ENCODE assay signal across 32 cellular contexts in genomic region chr20:40960521-40960956, GRCh38.
DNase-seq lines count a peak whose midpoint lies in the region; ATAC-seq and TF ChIP-seq lines count a peak whose summit lies in the region.
"Had no signal": no experiment of that assay in that cellular context is flagged by ENCODE, and none has a peak within 500 bp of the region (broad histone marks: within the 10 kb centered on the region; RNA-seq: fewer than 3 reads in every experiment).

No MANE protein-coding gene starts in this region.

- POLR2A ChIA-PET in OCI-LY7 (lab: Charles Lee) = no interaction called here
- POLR2A ChIA-PET in CD8-positive, alpha-beta memory T cell (lab: Charles Lee) = no interaction called here

- H4K8ac ChIP-seq in mesenchymal stem cell (ENCODE audit: low read length) = no peak overlapping the region

- no peak overlapping the region for H3K4ac ChIP-seq in mesenchymal stem cell (ENCODE audit: low read depth in 1 of 2, low read length in 2 of 2)

- no peaks in the 10 kb centered on the region for H3K27me3 ChIP-seq in GM23248 (replicated peaks; ENCODE audit: insufficient read depth)
- H3K27me3 ChIP-seq in mesenchymal stem cell (ENCODE audit: control insufficient read depth in 1 of 2, insufficient read depth in 1 of 2, low read length in 2 of 2) = peaks cover 0 to 3% of the 10 kb centered on the region in 2 experiments
- H3K27me3 ChIP-seq in stomach = no peaks in the 10 kb centered on the region
- no peaks in the 10 kb centered on the region for H3K27me3 ChIP-seq in CD8-positive, alpha-beta memory T cell (ENCODE audit: insufficient read depth, low read length, poor library complexity, severe bottlenecking)
- H3K27me3 ChIP-seq: brain microvascular endothelial cell, left lung, upper lobe of right lung had no signal

- TF ChIP-seq EP300 in stomach (IDR thresholded peaks at IDR 0.05) = no peak

- H2AFZ ChIP-seq in GM23248 (peak overlapping the region; percentile 88), mesenchymal stem cell (ENCODE audit: low read depth, low read length) (no peak overlapping the region), OCI-LY7 (ENCODE audit: low read length) (no peak overlapping the region)

- no peak overlapping the region for H2AK5ac ChIP-seq in mesenchymal stem cell (ENCODE audit: low read length, severe bottlenecking)

- H3K18ac ChIP-seq in mesenchymal stem cell (ENCODE audit: low read depth in 1 of 2, low read length in 2 of 2) = no peak overlapping the region

- no peak overlapping the region for H4K91ac ChIP-seq in mesenchymal stem cell (ENCODE audit: low read length)

- intact Hi-C loops in stomach (cut with DNase I; ENCODE audit: low total_unique reads) (no loop called here), OCI-LY7 (cut with micrococcal nuclease; ENCODE audit: unreplicated experiment) (loop anchor here (5.0 to 10.0 kb wide), 4 partner anchors 163 to 1076 kb away; no protein-coding TSS in a partner anchor)

- H3K4me1 Mint-ChIP-seq in CD8-positive, alpha-beta memory T cell = peaks cover 9 to 10% (median 10%) of the 10 kb centered on the region in 3 donors
- peaks cover 19% of the 10 kb centered on the region for H3K4me1 Mint-ChIP-seq in stimulated activated effector memory CD8-positive, alpha-beta T cell treated with anti-CD3 and anti-CD28 coated beads, Interleukin-12 subunit alpha, Interleukin-12 subunit beta, amount 100 ng/mL, for 72 hours

- BruUV-seq in OCI-LY7 (replicated peaks; lab: Mats Ljungman, UMichigan) = no TSS peak

- no peak overlapping the region for H3K14ac ChIP-seq in mesenchymal stem cell (ENCODE audit: low read length in 2 of 2)

- H3K79me1 ChIP-seq in mesenchymal stem cell (replicated peaks; ENCODE audit: low read length, poor library complexity, severe bottlenecking) = no peaks in the 10 kb centered on the region

- TF ChIP-seq CTCF in stomach (IDR thresholded peaks at IDR 0.05) = no peak
- no peak for TF ChIP-seq CTCF in OCI-LY7 (conservative IDR thresholded peaks at IDR 0.05; ENCODE audit: low read length)

- no peaks in the 10 kb centered on the region for H3K36me3 Mint-ChIP-seq in CD8-positive, alpha-beta memory T cell
- H3K36me3 Mint-ChIP-seq in stimulated activated effector memory CD8-positive, alpha-beta T cell treated with anti-CD3 and anti-CD28 coated beads, Interleukin-12 subunit alpha, Interleukin-12 subunit beta, amount 100 ng/mL, for 72 hours = no peaks in the 10 kb centered on the region
- H3K36me3 Mint-ChIP-seq: CD14-positive monocyte had no signal

- H3K4me1 ChIP-seq in GM23248 (ENCODE audit: insufficient read depth) (peaks cover 19% of the 10 kb centered on the region), mesenchymal stem cell (ENCODE audit: control insufficient read depth, insufficient read depth, low read depth, low read length) (peaks cover 4% of the 10 kb centered on the region), stomach (peaks cover 0 to 10% (median 7%) of the 10 kb centered on the region in 4 donors), OCI-LY7 (ENCODE audit: insufficient read depth, low read length, poor library complexity, severe bottlenecking) (peaks cover 17% of the 10 kb centered on the region)
- peaks cover 5% of the 10 kb centered on the region for H3K4me1 ChIP-seq in CD8-positive, alpha-beta memory T cell (ENCODE audit: insufficient read depth, low read length)
- H3K4me1 ChIP-seq: psoas muscle had no signal

- no peak for ATAC-seq in stimulated activated effector memory CD8-positive, alpha-beta T cell treated with anti-CD3 and anti-CD28 coated beads, Interleukin-12 subunit alpha, Interleukin-12 subunit beta, amount 100 ng/mL, for 72 hours
- ATAC-seq: left lung, PC-3, psoas muscle, upper lobe of right lung had no signal

- in situ Hi-C loops in GM23248 (cut with MboI) = no loop called here

- H3K36me3 ChIP-seq in GM23248 (ENCODE audit: low read depth) = no peaks in the 10 kb centered on the region
- no peaks in the 10 kb centered on the region for H3K36me3 ChIP-seq in mesenchymal stem cell (ENCODE audit: control insufficient read depth in 1 of 2, insufficient read depth in 2 of 2, low read depth in 1 of 2, low read length in 2 of 2)
- no peaks in the 10 kb centered on the region for H3K36me3 ChIP-seq in stomach
- no peaks in the 10 kb centered on the region for H3K36me3 ChIP-seq in OCI-LY7 (ENCODE audit: insufficient read depth, low read length)
- H3K36me3 ChIP-seq in CD8-positive, alpha-beta memory T cell (ENCODE audit: insufficient read depth, low read length) = no peaks in the 10 kb centered on the region
- H3K36me3 ChIP-seq: brain microvascular endothelial cell, left lung, upper lobe of right lung had no signal

- H3K27me3 Mint-ChIP-seq in CD8-positive, alpha-beta memory T cell = peaks cover 0 to 3% of the 10 kb centered on the region in 2 donors

- peaks cover 11% of the 10 kb centered on the region; the same call in 1 of the 2 replicates for H3F3A ChIP-seq in GM23248 (ENCODE audit: insufficient read depth)

- no peak overlapping the region for H3K23ac ChIP-seq in mesenchymal stem cell (ENCODE audit: low read length in 2 of 2)

- H3K4me3 Mint-ChIP-seq in CD8-positive, alpha-beta memory T cell = no peak overlapping the region
- H3K4me3 Mint-ChIP-seq in stimulated activated effector memory CD8-positive, alpha-beta T cell treated with anti-CD3 and anti-CD28 coated beads, Interleukin-12 subunit alpha, Interleukin-12 subunit beta, amount 100 ng/mL, for 72 hours = no peak overlapping the region
- H3K4me3 Mint-ChIP-seq: CD14-positive monocyte; T-helper 2 cell treated with Interferon-gamma antibody and Interleukin-4, amounts not matched to agents 5 μg/mL and 100 μg/mL, for 36 hours had no signal

- H3K9me2 ChIP-seq in GM23248 (ENCODE audit: insufficient read depth) = no peaks in the 10 kb centered on the region
- H3K9me2 ChIP-seq in OCI-LY7 (ENCODE audit: insufficient read depth, low read length) = no peaks in the 10 kb centered on the region

- H2BK120ac ChIP-seq in mesenchymal stem cell (ENCODE audit: low read depth, low read length) = no peak overlapping the region

- H3K4me2 ChIP-seq in GM23248 (ENCODE audit: unreplicated experiment) = peak overlapping the region; percentile 18
- no peak overlapping the region for H3K4me2 ChIP-seq in mesenchymal stem cell (ENCODE audit: low read length, poor library complexity, severe bottlenecking)
- H3K4me2 ChIP-seq in OCI-LY7 (ENCODE audit: low read length) = no peak overlapping the region

- TF ChIP-seq POLR2A in stomach (IDR thresholded peaks at IDR 0.05) = no peak

- H3K9me3 Mint-ChIP-seq in CD8-positive, alpha-beta memory T cell = no peaks in the 10 kb centered on the region
- H3K9me3 Mint-ChIP-seq in stimulated activated effector memory CD8-positive, alpha-beta T cell treated with anti-CD3 and anti-CD28 coated beads, Interleukin-12 subunit alpha, Interleukin-12 subunit beta, amount 100 ng/mL, for 72 hours = no peaks in the 10 kb centered on the region
- H3K9me3 Mint-ChIP-seq: activated T-helper 2 cell treated with anti-CD3 and anti-CD28 coated beads, Interferon-gamma antibody, Interleukin-2, Interleukin-4, amounts not matched to agents 10 μg/mL and 5 μg/mL and 100 μg/mL, durations not matched to agents 14 hours and 24 hours and 36 hours; T-helper 2 cell treated with Interferon-gamma antibody and Interleukin-4, amounts not matched to agents 5 μg/mL and 100 μg/mL, for 36 hours had no signal

- no peak overlapping the region for H2BK15ac ChIP-seq in mesenchymal stem cell (ENCODE audit: low read depth, poor library complexity, severe bottlenecking)

- H3K79me2 ChIP-seq in GM23248 (ENCODE audit: insufficient read depth) (no peaks in the 10 kb centered on the region), OCI-LY7 (ENCODE audit: insufficient read depth, low read depth, low read length) (no peaks in the 10 kb centered on the region)

- H3K27ac Mint-ChIP-seq in CD8-positive, alpha-beta memory T cell = no peak overlapping the region
- H3K27ac Mint-ChIP-seq in stimulated activated effector memory CD8-positive, alpha-beta T cell treated with anti-CD3 and anti-CD28 coated beads, Interleukin-12 subunit alpha, Interleukin-12 subunit beta, amount 100 ng/mL, for 72 hours = no peak overlapping the region
- H3K27ac Mint-ChIP-seq: activated T-helper 2 cell treated with anti-CD3 and anti-CD28 coated beads, Interferon-gamma antibody, Interleukin-2, Interleukin-4, amounts not matched to agents 10 μg/mL and 5 μg/mL and 100 μg/mL, durations not matched to agents 14 hours and 24 hours and 36 hours; T-helper 2 cell treated with Interferon-gamma antibody and Interleukin-4, amounts not matched to agents 5 μg/mL and 100 μg/mL, for 36 hours had no signal

- no peak overlapping the region for H2BK5ac ChIP-seq in mesenchymal stem cell (ENCODE audit: low read depth, low read length, poor library complexity, severe bottlenecking)

- H3K27ac ChIP-seq in GM23248 (peak overlapping the region; percentile 55), mesenchymal stem cell (ENCODE audit: low read length, poor library complexity, severe bottlenecking) (no peak overlapping the region), stomach (no peak overlapping the region), OCI-LY7 (ENCODE audit: low read depth, low read length, poor library complexity, severe bottlenecking) (no peak overlapping the region)
- H3K27ac ChIP-seq in CD8-positive, alpha-beta memory T cell (ENCODE audit: low read depth, low read length) = no peak overlapping the region
- H3K27ac ChIP-seq: brain microvascular endothelial cell, left lung, psoas muscle, upper lobe of right lung had no signal

- no peaks in the 10 kb centered on the region for H4K20me1 ChIP-seq in GM23248 (ENCODE audit: insufficient read depth)
- H4K20me1 ChIP-seq in OCI-LY7 (ENCODE audit: insufficient read depth, low read length) = no peaks in the 10 kb centered on the region

- CTCF ChIA-PET in OCI-LY7 (lab: Charles Lee; ENCODE audit: unreplicated experiment) = interaction anchor here (0.7 kb wide), 1 partner anchor 14 kb away, joined by 3 read pairs; no protein-coding TSS in a partner anchor
- CTCF ChIA-PET in CD8-positive, alpha-beta memory T cell (lab: Charles Lee) = no interaction called here

- 8 to 10% methylated on average over 10 of the region's 10 CpGs for WGBS in GM23248 (ENCODE audit: low coverage in 1 of 2, low lambda C conversion rate in 2 of 2, missing lambda C conversion rate in 2 of 2), 2 experiments
- 91% methylated on average over 9 of the region's 10 CpGs for WGBS in mesenchymal stem cell
- 71 to 86% (median 84%) methylated on average over 10 of the region's 10 CpGs for WGBS in stomach, 5 donors

- H3K9me3 ChIP-seq in GM23248 (ENCODE audit: low read depth) (no peaks in the 10 kb centered on the region), mesenchymal stem cell (ENCODE audit: control insufficient read depth, low read length) (no peaks in the 10 kb centered on the region), stomach (no peaks in the 10 kb centered on the region), OCI-LY7 (ENCODE audit: low read length) (no peaks in the 10 kb centered on the region)
- H3K9me3 ChIP-seq in CD8-positive, alpha-beta memory T cell (ENCODE audit: low read length) = no peaks in the 10 kb centered on the region
- H3K9me3 ChIP-seq: left lung, psoas muscle, upper lobe of right lung had no signal

- DNase-seq in GM23248 (peak; percentile 85), mesenchymal stem cell (no peak), stomach (peak; percentile 2), OCI-LY7 (ENCODE audit: low spot score) (no peak)
- DNase-seq in activated CD8-positive, alpha-beta memory T cell treated with anti-CD3 and anti-CD28 coated beads, Interleukin-2, amount 50 U/mL, for 48 hours = peak; percentile 42
- no peak for DNase-seq in stimulated activated CD4-positive, alpha-beta T cell treated with anti-CD3 and anti-CD28 coated beads, Interleukin-2, amount 100 ng/mL, for 48 hours
- DNase-seq in CD8-positive, alpha-beta memory T cell = no peak
- no peak for DNase-seq in stimulated activated effector memory CD8-positive, alpha-beta T cell treated with anti-CD3 and anti-CD28 coated beads, Interleukin-12 subunit alpha, Interleukin-12 subunit beta, amount 100 ng/mL, for 72 hours (ENCODE audit: low spot score in 2 of 2)
- DNase-seq: activated CD4-positive, alpha-beta T cell treated with anti-CD3 and anti-CD28 coated beads, Interleukin-2, amount 50 U/mL, for 48 hours; activated CD4-positive, CD25-positive, alpha-beta regulatory T cell treated with anti-CD3 and anti-CD28 coated beads, Interleukin-2, amount 50 U/mL, for 72 hours; activated naive CD4-positive, alpha-beta T cell treated with anti-CD3 and anti-CD28 coated beads, Interleukin-2, amount 50 U/mL, for 16 hours; activated T-cell treated with anti-CD3 and anti-CD28 coated beads for 4 hours; amniotic stem cell; brain microvascular endothelial cell; DND-41; GF-D8; hypothalamus; Karpas-422; left lung; mesendoderm; NCI-H1417; NCI-H2029; NCI-H524; NK-92 treated with Interleukin-12 subunit alpha and Interleukin-12 subunit beta, amount 100 ng/mL, for 24 hours; PC-3; SHP77; stimulated activated CD4-positive, alpha-beta T cell treated with anti-CD3 and anti-CD28 coated beads, Interleukin-4, amount 100 ng/mL, for 4 hours; upper lobe of right lung had no signal

- H3K9ac ChIP-seq in GM23248 = peak overlapping the region; percentile 74
- peak overlapping the region; percentile 83 for H3K9ac ChIP-seq in mesenchymal stem cell (ENCODE audit: low read length)

- H3K4me3 ChIP-seq in GM23248 (no peak overlapping the region), mesenchymal stem cell (ENCODE audit: insufficient read depth in 1 of 2, low read depth in 1 of 2, low read length in 2 of 2) (peak overlapping the region in 1 of 2 experiments; percentile 27), stomach (no peak overlapping the region), OCI-LY7 (ENCODE audit: low read depth, low read length, poor library complexity, severe bottlenecking) (no peak overlapping the region)
- no peak overlapping the region for H3K4me3 ChIP-seq in CD8-positive, alpha-beta memory T cell (ENCODE audit: low read length)
- H3K4me3 ChIP-seq: left lung, psoas muscle, upper lobe of right lung had no signal

- no peak overlapping the region for H2BK12ac ChIP-seq in mesenchymal stem cell (ENCODE audit: low read length in 2 of 2)

Comparison
In these comparisons a context has a peak if more than half of its experiments do, and no peak if none do; other contexts are left out.
1. DNase-seq: peak in GM23248 (single experiment), activated CD8-positive, alpha-beta memory T cell treated with anti-CD3 and anti-CD28 coated beads, Interleukin-2, amount 50 U/mL, for 48 hours (single experiment) and stomach (single experiment); none in mesenchymal stem cell (single experiment), stimulated activated CD4-positive, alpha-beta T cell treated with anti-CD3 and anti-CD28 coated beads, Interleukin-2, amount 100 ng/mL, for 48 hours (0 of 2), OCI-LY7 (single experiment), CD8-positive, alpha-beta memory T cell (0 of 5) and stimulated activated effector memory CD8-positive, alpha-beta T cell treated with anti-CD3 and anti-CD28 coated beads, Interleukin-12 subunit alpha, Interleukin-12 subunit beta, amount 100 ng/mL, for 72 hours (0 of 2).